In genomic region chr21:44833663-44834062, GRCh38 we compare ENCODE assay signal across 19 cellular contexts.
"Had no signal": no experiment of that assay in that cellular context is flagged by ENCODE, and none has a peak within 500 bp of the region (broad histone marks: within the 10 kb centered on the region; RNA-seq: fewer than 3 reads in every experiment).

No MANE protein-coding gene starts in this region.

- H3K4me2 ChIP-seq: KMS-11, SK-N-SH had no signal

- H3K9me3 ChIP-seq: SK-N-SH had no signal

- H3K27ac ChIP-seq: KMS-11, RWPE1 had no signal

- H3K9ac ChIP-seq: KMS-11, SK-N-SH had no signal

- DNase-seq: IMR-90, Kasumi-1, MM.1S, NCI-H1092 treated with DMSO at 0.1 percent for 48 hours, NCI-H1436, NCI-H187, NCI-H2029, NCI-H2081 treated with DMSO at 0.1 percent for 48 hours, NCI-H2171, NCI-H226, NCI-H446, NCI-H510A, NCI-H524 treated with DMSO at 0.1 percent for 48 hours, NCI-H69, NCI-H774, SHP77, SK-N-SH had no signal
